ENCODE assay signal across 8 cellular contexts in the genomic region with DNA sequence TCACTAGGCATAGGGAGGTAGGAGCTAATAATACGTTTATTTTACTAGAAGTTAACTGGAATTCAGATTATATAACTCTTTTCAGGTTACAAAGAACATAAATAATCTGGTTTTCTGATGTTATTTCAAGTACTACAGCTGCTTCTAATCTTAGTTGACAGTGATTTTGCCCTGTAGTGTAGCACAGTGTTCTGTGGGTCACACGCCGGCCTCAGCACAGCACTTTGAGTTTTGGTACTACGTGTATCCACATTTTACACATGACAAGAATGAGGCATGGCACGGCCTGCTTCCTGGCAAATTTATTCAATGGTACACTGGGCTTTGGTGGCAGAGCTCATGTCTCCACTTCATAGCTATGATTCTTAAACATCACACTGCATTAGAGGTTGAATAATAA. TPM values are rescaled to one million over a fixed set of nuclear protein-coding genes. Genes with fewer than 3 reads are reported as not detected.
DNase-seq lines count a peak whose midpoint lies in the region; TF ChIP-seq lines count a peak whose summit lies in the region.

No MANE protein-coding gene starts in this region.

- H3K27me3 Mint-ChIP-seq in Caco-2 (ENCODE audit: insufficient read depth, unreplicated experiment) (no peaks in the 10 kb centered on the region), progenitor cell of endocrine pancreas (no peaks in the 10 kb centered on the region)

- H3K9me3 ChIP-seq in Caco-2 (no peaks in the 10 kb centered on the region), SK-N-MC (ENCODE audit: low read depth, low read length) (no peaks in the 10 kb centered on the region)
- no peaks in the 10 kb centered on the region for H3K9me3 ChIP-seq in effector memory CD4-positive, alpha-beta T cell (ENCODE audit: control insufficient read depth, low read length)

- H3K4me3 Mint-ChIP-seq in Caco-2 (ENCODE audit: unreplicated experiment) (peak overlapping the region; percentile 88), progenitor cell of endocrine pancreas (ENCODE audit: low read depth) (peak overlapping the region; percentile 73)

- H3K4me1 Mint-ChIP-seq in Caco-2 (ENCODE audit: low read depth, unreplicated experiment), result peaks cover 20% of the 10 kb centered on the region
- peaks cover 20% of the 10 kb centered on the region for H3K4me1 Mint-ChIP-seq in progenitor cell of endocrine pancreas (ENCODE audit: low read depth)

- DNase-seq in Caco-2 (no peak), SK-N-MC (ENCODE audit: low read depth, low spot score) (no peak), fibroblast of mammary gland (ENCODE audit: low read depth) (peak; percentile 28), progenitor cell of endocrine pancreas (ENCODE audit: low spot score, unreplicated experiment) (no peak), pons (ENCODE audit: low spot score) (no peak), ecto neural progenitor cell (ENCODE audit: low spot score) (no peak), NCI-H748 treated with DMSO at 0.1 percent for 48 hours (lab: John Stamatoyannopoulos, UW) (no peak)
- no peak for DNase-seq in effector memory CD4-positive, alpha-beta T cell

- peak overlapping the region; percentile 62 for H3K27ac ChIP-seq in SK-N-MC
- no peak overlapping the region for H3K27ac ChIP-seq in effector memory CD4-positive, alpha-beta T cell (ENCODE audit: insufficient read depth, low read length, poor library complexity, severe bottlenecking)

- no peaks in the 10 kb centered on the region for H3K36me3 ChIP-seq in Caco-2 (ENCODE audit: control insufficient read depth, insufficient read depth, low read length)
- H3K36me3 ChIP-seq in SK-N-MC (ENCODE audit: insufficient read depth, low read length), result no peaks in the 10 kb centered on the region
- no peaks in the 10 kb centered on the region for H3K36me3 ChIP-seq in effector memory CD4-positive, alpha-beta T cell (ENCODE audit: control insufficient read depth, insufficient read depth, low read length)

- intact Hi-C loops in Caco-2 (cut with micrococcal nuclease; ENCODE audit: unreplicated experiment), result no loop called here

- TF ChIP-seq CTCF in Caco-2 (IDR thresholded peaks at IDR 0.05; ENCODE audit: insufficient read depth in 1 of 2, low read depth in 1 of 2, low read length in 1 of 2, severe bottlenecking in 1 of 2, unreplicated experiment in 1 of 2) (no peak), fibroblast of mammary gland (conservative IDR thresholded peaks at IDR 0.05; ENCODE audit: control insufficient read depth, insufficient read depth, low read depth, low read length) (no peak), progenitor cell of endocrine pancreas (IDR thresholded peaks at IDR 0.05; ENCODE audit: unreplicated experiment) (no peak)

- BruUV-seq in Caco-2 (replicated peaks; lab: Mats Ljungman, UMichigan), result TSS peak; percentile 76

- POLR2A ChIA-PET in Caco-2 (lab: Charles Lee), result interaction anchor here (1.0 kb wide), 1 partner anchor 9 kb away, joined by 7 read pairs; no protein-coding TSS in a partner anchor

- no peaks in the 10 kb centered on the region for H3K27me3 ChIP-seq in Caco-2 (replicated peaks; ENCODE audit: control insufficient read depth, insufficient read depth, low read length)
- no peaks in the 10 kb centered on the region for H3K27me3 ChIP-seq in effector memory CD4-positive, alpha-beta T cell (replicated peaks; ENCODE audit: control insufficient read depth, insufficient read depth, low read length, poor library complexity, severe bottlenecking)

- H3K4me1 ChIP-seq in Caco-2, result no peaks in the 10 kb centered on the region
- peaks cover 21% of the 10 kb centered on the region for H3K4me1 ChIP-seq in effector memory CD4-positive, alpha-beta T cell (ENCODE audit: control insufficient read depth, insufficient read depth, low read length, poor library complexity, severe bottlenecking)

- peak overlapping the region; percentile 31 for H3K9ac ChIP-seq in SK-N-MC (ENCODE audit: insufficient read length)

- H3K27ac Mint-ChIP-seq in Caco-2 (ENCODE audit: unreplicated experiment), result peak overlapping the region; percentile 45
- no peak overlapping the region for H3K27ac Mint-ChIP-seq in progenitor cell of endocrine pancreas

- H3K36me3 Mint-ChIP-seq in Caco-2 (ENCODE audit: insufficient read depth, unreplicated experiment), result peaks cover 20% of the 10 kb centered on the region
- no peaks in the 10 kb centered on the region for H3K36me3 Mint-ChIP-seq in progenitor cell of endocrine pancreas (ENCODE audit: insufficient read depth)

- CTCF ChIA-PET in Caco-2 (lab: Charles Lee), result interaction anchor here (1.1 kb wide), 1 partner anchor 22 kb away, joined by 3 read pairs; no protein-coding TSS in a partner anchor

- H3K4me3 ChIP-seq in Caco-2 (ENCODE audit: low read depth, low read length) (peak overlapping the region; percentile 72; the same call in 1 of the 2 replicates), SK-N-MC (peak overlapping the region; percentile 67), fibroblast of mammary gland (ENCODE audit: control insufficient read depth, low read depth, low read length) (peak overlapping the region; percentile 84)
- H3K4me3 ChIP-seq in effector memory CD4-positive, alpha-beta T cell (ENCODE audit: insufficient read depth, low read depth, low read length, poor library complexity, severe bottlenecking), result no peak overlapping the region

- H3K9me3 Mint-ChIP-seq in Caco-2 (ENCODE audit: unreplicated experiment), result no peaks in the 10 kb centered on the region
- H3K9me3 Mint-ChIP-seq in progenitor cell of endocrine pancreas (ENCODE audit: low read depth), result no peaks in the 10 kb centered on the region

RNA-seq across cellular contexts. Expression of a gene that starts 1.1 kb away (rescaled TPM):
- total RNA-seq in Caco-2 (2022) (5.7 and 7.4 TPM in 2 replicates), progenitor cell of endocrine pancreas (1.1 and 1.8 TPM in 2 replicates)
